Comparison of ENCODE assay signal across 1 cellular context in genomic region chr10:1047937-1048336, GRCh38.
TF ChIP-seq lines count a peak whose summit lies in the region.

No MANE protein-coding gene starts in this region.

TF ChIP-seq in IMR-90, 13 proteins besides CTCF, POLR2A, EP300 and RAD21 (continued from another document):
- TF ChIP-seq ELK1 (IDR thresholded peaks at IDR 0.05; ENCODE audit: borderline replicate concordance, low read depth, low read length) = no peak
- no peak; the same call in 1 of the 2 replicates for TF ChIP-seq CHD1 (IDR thresholded peaks at IDR 0.05; ENCODE audit: low read depth, low read length)
